Comparison of ENCODE assay signal across 9 cellular contexts in genomic region chr9:121073038-121073437, GRCh38.
DNase-seq lines count a peak whose midpoint lies in the region; ATAC-seq and TF ChIP-seq lines count a peak whose summit lies in the region.
"Had no signal": no experiment of that assay in that cellular context is flagged by ENCODE, and none has a peak within 500 bp of the region (broad histone marks: within the 10 kb centered on the region; RNA-seq: fewer than 3 reads in every experiment).

No MANE protein-coding gene starts in this region.

- H3K27me3 ChIP-seq in RWPE2 (ENCODE audit: insufficient read depth, poor library complexity, severe bottlenecking) (no peaks in the 10 kb centered on the region), subcutaneous abdominal adipose tissue (ENCODE audit: control insufficient read depth in 5 of 5, insufficient read depth in 4 of 5, low read length in 5 of 5) (no peaks in the 10 kb centered on the region)

- peak overlapping the region; percentile 46 for H3K27ac ChIP-seq in RWPE2 (ENCODE audit: poor library complexity, severe bottlenecking)
- H3K27ac ChIP-seq in subcutaneous abdominal adipose tissue (ENCODE audit: low read depth, low read length), result peak overlapping the region; percentile 51

- H3K27me3 Mint-ChIP-seq in T-helper 1 cell treated with Interleukin-12 subunit alpha and Interleukin-12 subunit beta and Interleukin-4 antibody, amounts not matched to agents 30 μg/mL and 1 μg/mL, for 36 hours (ENCODE audit: low read depth), result no peaks in the 10 kb centered on the region

- peaks cover 2% of the 10 kb centered on the region for H3K36me3 Mint-ChIP-seq in T-helper 1 cell treated with Interleukin-12 subunit alpha and Interleukin-12 subunit beta and Interleukin-4 antibody, amounts not matched to agents 30 μg/mL and 1 μg/mL, for 36 hours (ENCODE audit: low read depth)

- H3K36me3 ChIP-seq in RWPE2 (ENCODE audit: low read depth), result no peaks in the 10 kb centered on the region
- H3K36me3 ChIP-seq in subcutaneous abdominal adipose tissue (ENCODE audit: control insufficient read depth in 5 of 5, insufficient read depth in 5 of 5, low read length in 5 of 5), result no peaks in the 10 kb centered on the region

- H3K4me3 Mint-ChIP-seq in T-helper 1 cell treated with Interleukin-12 subunit alpha and Interleukin-12 subunit beta and Interleukin-4 antibody, amounts not matched to agents 30 μg/mL and 1 μg/mL, for 36 hours, result peak overlapping the region; percentile 30

- H3K27ac Mint-ChIP-seq in T-helper 1 cell treated with Interleukin-12 subunit alpha and Interleukin-12 subunit beta and Interleukin-4 antibody, amounts not matched to agents 30 μg/mL and 1 μg/mL, for 36 hours, result no peak overlapping the region

- ATAC-seq in RWPE2 (ENCODE audit: low read depth) (no peak), HG03520 (IDR thresholded peaks at IDR 0.05; ENCODE audit: unreplicated experiment) (no peak), GM19455 (IDR thresholded peaks at IDR 0.05; ENCODE audit: unreplicated experiment) (no peak)

- H3K9me3 ChIP-seq in RWPE2 (ENCODE audit: severe bottlenecking) (no peaks in the 10 kb centered on the region), subcutaneous abdominal adipose tissue (ENCODE audit: control insufficient read depth in 5 of 5, low read length in 5 of 5) (no peaks in the 10 kb centered on the region)

- peak overlapping the region in 1 of 5 donors; percentile 35 for H3K9ac ChIP-seq in subcutaneous abdominal adipose tissue (ENCODE audit: low read length in 5 of 5)

- H3K4me1 ChIP-seq in RWPE2 (ENCODE audit: insufficient read depth, poor library complexity, severe bottlenecking), result peaks cover 5% of the 10 kb centered on the region
- H3K4me1 ChIP-seq in subcutaneous abdominal adipose tissue (ENCODE audit: control insufficient read depth in 5 of 5, insufficient read depth in 5 of 5, low read length in 5 of 5), result peaks cover 0 to 38% (median 29%) of the 10 kb centered on the region in 5 donors

- no peak for TF ChIP-seq CTCF in RWPE2 (IDR thresholded peaks at IDR 0.05; ENCODE audit: poor library complexity, severe bottlenecking)

- H3K4me3 ChIP-seq in RWPE2 (ENCODE audit: severe bottlenecking) (no peak overlapping the region), subcutaneous abdominal adipose tissue (ENCODE audit: low read depth in 1 of 5, low read length in 5 of 5) (peak overlapping the region; percentile 64 to 82 (median 76))

- DNase-seq in T-helper 1 cell (no peak), RWPE2 (ENCODE audit: low spot score) (no peak), fibroblast of the conjunctiva (ENCODE audit: low read depth) (peak; percentile 90), NCI-H2171 (lab: John Stamatoyannopoulos, UW) (no peak)
- DNase-seq: NCI-H226 had no signal

- peaks cover 11% of the 10 kb centered on the region for H3K9me3 Mint-ChIP-seq in T-helper 1 cell treated with Interleukin-12 subunit alpha and Interleukin-12 subunit beta and Interleukin-4 antibody, amounts not matched to agents 30 μg/mL and 1 μg/mL, for 36 hours

- H3K4me1 Mint-ChIP-seq in T-helper 1 cell treated with Interleukin-12 subunit alpha and Interleukin-12 subunit beta and Interleukin-4 antibody, amounts not matched to agents 30 μg/mL and 1 μg/mL, for 36 hours (ENCODE audit: low read depth), result peaks cover 47% of the 10 kb centered on the region
